13 cellular contexts compared by ENCODE assay signal in the genomic region with DNA sequence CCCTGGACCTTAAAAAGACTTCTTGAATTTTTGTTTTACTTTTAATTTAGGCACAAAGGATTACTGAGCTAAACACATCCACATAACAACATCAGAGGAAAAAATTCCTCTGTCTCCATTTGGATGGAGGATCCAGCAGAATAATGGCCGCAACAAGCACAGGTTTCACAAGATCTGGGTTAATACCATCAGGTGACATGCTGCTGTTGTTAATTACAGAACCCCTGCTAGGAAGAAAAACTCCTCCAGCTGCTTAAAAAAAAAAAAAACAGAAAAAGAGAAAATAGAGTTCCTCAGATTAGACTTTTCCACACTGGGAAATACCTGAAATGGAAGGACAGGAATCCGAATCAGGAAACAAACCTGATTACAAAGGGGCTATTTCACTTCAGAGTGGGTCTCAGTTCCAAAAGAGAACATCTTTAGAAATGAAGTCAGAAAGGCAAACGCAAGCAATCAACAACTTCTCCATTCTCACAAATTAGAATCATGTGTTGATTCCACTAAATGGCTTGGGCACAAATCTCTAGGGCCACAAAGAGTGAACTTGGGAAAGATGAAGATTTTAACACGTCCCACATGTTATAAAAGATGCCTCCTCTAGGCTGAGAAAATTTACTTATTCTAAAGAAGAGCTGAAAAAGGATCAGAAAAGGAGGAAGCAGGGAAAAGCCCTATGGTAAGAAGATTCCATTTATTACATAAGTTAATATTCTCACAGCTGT. TPM values are rescaled to one million over a fixed set of nuclear protein-coding genes. Genes with fewer than 3 reads are reported as not detected.
DNase-seq lines count a peak whose midpoint lies in the region; ATAC-seq and TF ChIP-seq lines count a peak whose summit lies in the region.
"Had no signal": no experiment of that assay in that cellular context is flagged by ENCODE, and none has a peak within 500 bp of the region (broad histone marks: within the 10 kb centered on the region; RNA-seq: fewer than 3 reads in every experiment).

No MANE protein-coding gene starts in this region.

- peaks cover 50% of the 10 kb centered on the region for H3K36me3 Mint-ChIP-seq in activated T-helper 17 cell treated with anti-CD3 and anti-CD28 coated beads, Interleukin-2, amount 50 U/mL, for 72 hours (ENCODE audit: low read depth)

- no peaks in the 10 kb centered on the region for H3K9me3 Mint-ChIP-seq in activated T-helper 17 cell treated with anti-CD3 and anti-CD28 coated beads, Interleukin-2, amount 50 U/mL, for 72 hours

- H3K27me3 Mint-ChIP-seq in activated T-helper 17 cell treated with anti-CD3 and anti-CD28 coated beads, Interleukin-2, amount 50 U/mL, for 72 hours = no peaks in the 10 kb centered on the region

- H3K27ac Mint-ChIP-seq in activated T-helper 17 cell treated with anti-CD3 and anti-CD28 coated beads, Interleukin-2, amount 50 U/mL, for 72 hours = peak overlapping the region; percentile 43

- H3K27ac ChIP-seq in GM23248 (peak overlapping the region; percentile 46), right atrium auricular region (peak overlapping the region; percentile 64 to 83), sigmoid colon (peak overlapping the region; percentile 56 to 93 (median 74)), foreskin keratinocyte (no peak overlapping the region)
- H3K27ac ChIP-seq: epithelial cell of prostate had no signal

- H2AFZ ChIP-seq in GM23248 = no peak overlapping the region

- H3F3A ChIP-seq in GM23248 (ENCODE audit: insufficient read depth) = peaks cover 28% of the 10 kb centered on the region; the same call in 1 of the 2 replicates

- H3K4me3 ChIP-seq in GM23248 (no peak overlapping the region), right atrium auricular region (no peak overlapping the region), sigmoid colon (no peak overlapping the region)

- TF ChIP-seq CTCF in right atrium auricular region (IDR thresholded peaks at IDR 0.05) = no peak
- TF ChIP-seq CTCF in sigmoid colon (IDR thresholded peaks at IDR 0.05) = no peak
- no peak for TF ChIP-seq CTCF in foreskin keratinocyte (conservative IDR thresholded peaks at IDR 0.05)

- DNase-seq in GM23248 (no peak), right atrium auricular region (ENCODE audit: low spot score) (no peak), sigmoid colon (no peak), NCI-H526 (lab: John Stamatoyannopoulos, UW) (no peak), foreskin keratinocyte (no peak), GM03348 (ENCODE audit: low spot score) (no peak), cerebellum (ENCODE audit: low spot score) (no peak)
- DNase-seq: activated T-cell treated with anti-CD3 and anti-CD28 coated beads, Interleukin-2, amount 50 U/mL, for 48 hours; DMS79 treated with DMSO at 0.1 percent for 48 hours; HCEC 1CT had no signal

- no peaks in the 10 kb centered on the region for H3K36me3 ChIP-seq in GM23248 (ENCODE audit: low read depth)
- no peaks in the 10 kb centered on the region for H3K36me3 ChIP-seq in right atrium auricular region
- no peaks in the 10 kb centered on the region for H3K36me3 ChIP-seq in sigmoid colon

- H3K4me3 Mint-ChIP-seq in activated T-helper 17 cell treated with anti-CD3 and anti-CD28 coated beads, Interleukin-2, amount 50 U/mL, for 72 hours = no peak overlapping the region

- no peak for TF ChIP-seq EP300 in sigmoid colon (IDR thresholded peaks at IDR 0.05)

- H3K4me1 ChIP-seq in GM23248 (ENCODE audit: insufficient read depth) (peaks cover 91% of the 10 kb centered on the region), right atrium auricular region (peaks cover 0 to 93% of the 10 kb centered on the region in 2 donors), sigmoid colon (peaks cover 0 to 99% (median 97%) of the 10 kb centered on the region in 4 donors), foreskin keratinocyte (no peaks in the 10 kb centered on the region)

- H3K9me2 ChIP-seq in GM23248 (ENCODE audit: insufficient read depth) = no peaks in the 10 kb centered on the region

- intact Hi-C loops in sigmoid colon (cut with DNase I) = no loop called here

- H4K20me1 ChIP-seq in GM23248 (ENCODE audit: insufficient read depth) = no peaks in the 10 kb centered on the region

- H3K27me3 ChIP-seq in GM23248 (replicated peaks; ENCODE audit: insufficient read depth) (no peaks in the 10 kb centered on the region), right atrium auricular region (no peaks in the 10 kb centered on the region), sigmoid colon (no peaks in the 10 kb centered on the region), foreskin keratinocyte (no peaks in the 10 kb centered on the region)

- in situ Hi-C loops in GM23248 (cut with MboI) = no loop called here

- peak overlapping the region; percentile 43 for H3K4me2 ChIP-seq in GM23248 (ENCODE audit: unreplicated experiment)

- peaks cover 17% of the 10 kb centered on the region for H3K4me1 Mint-ChIP-seq in activated T-helper 17 cell treated with anti-CD3 and anti-CD28 coated beads, Interleukin-2, amount 50 U/mL, for 72 hours

- H3K9me3 ChIP-seq in GM23248 (ENCODE audit: low read depth) (no peaks in the 10 kb centered on the region), right atrium auricular region (no peaks in the 10 kb centered on the region), sigmoid colon (no peaks in the 10 kb centered on the region)

- H3K9ac ChIP-seq in GM23248 = no peak overlapping the region

- 28 to 34% methylated on average over 4 of the region's 4 CpGs for WGBS in GM23248 (ENCODE audit: low coverage in 1 of 2, low lambda C conversion rate in 2 of 2, missing lambda C conversion rate in 2 of 2), 2 experiments
- 83 to 86% methylated on average over 4 of the region's 4 CpGs for WGBS in sigmoid colon, 2 donors

- no peak for ATAC-seq in activated T-helper 17 cell treated with anti-CD3 and anti-CD28 coated beads, Interleukin-2, amount 50 U/mL, for 72 hours (replicated peaks)
- no peak for ATAC-seq in foreskin keratinocyte
- ATAC-seq: activated CD4-positive, CD25-positive, alpha-beta regulatory T cell treated with anti-CD3 and anti-CD28 coated beads, Interleukin-2, amount 50 U/mL, for 24 hours had no signal

- H3K79me2 ChIP-seq in GM23248 (ENCODE audit: insufficient read depth) = peaks cover 87% of the 10 kb centered on the region

- TF ChIP-seq POLR2A in sigmoid colon (IDR thresholded peaks at IDR 0.05) = no peak

RNA-seq across cellular contexts. Expression of a gene that starts 44.0 kb away (rescaled TPM):
- 40.5 and 69.8 TPM in 2 replicates for total RNA-seq in GM23248 (2014; rRNA removed; shearing (Covaris generic))
- polyA plus RNA-seq in GM23248 (2016; fragmentation: Nextera tagmentation; extraction: Ambion mirVana) (64.1 and 66.0 TPM in 2 replicates), sigmoid colon (10 to 100 TPM; 33.0 to 38.9 (median 35.6) TPM), foreskin keratinocyte (13.2 and 16.4 TPM in 2 replicates)
- 10 to 100 TPM; 62.3 to 66.8 TPM for total RNA-seq in activated T-helper 17 cell treated with anti-CD3 and anti-CD28 coated beads, Interleukin-2, amount 50 U/mL, for 72 hours
- total RNA-seq in right atrium auricular region (10 to 100 TPM; 40.9 to 71.8 TPM), sigmoid colon (100 to 1,000 TPM; 226 to 332 (median 280) TPM), foreskin keratinocyte (26.4 and 27.0 TPM in 2 replicates), cerebellum (80.2 TPM)

RNA-seq across cellular contexts. Expression of a gene that starts 58.3 kb away (rescaled TPM):
- total RNA-seq in GM23248 (2014; rRNA removed; shearing (Covaris generic)) = 0.76 and 1.4 TPM in 2 replicates
- polyA plus RNA-seq in GM23248 (2016; fragmentation: Nextera tagmentation; extraction: Ambion mirVana) (0.30 TPM in 2 replicates), sigmoid colon (1 to 10 TPM in 2 of 3 donors, under 1 TPM in 1; 0.23 to 2.4 (median 2.1) TPM), foreskin keratinocyte (1.4 and 2.2 TPM in 2 replicates)
- total RNA-seq in activated T-helper 17 cell treated with anti-CD3 and anti-CD28 coated beads, Interleukin-2, amount 50 U/mL, for 72 hours = not detected
- total RNA-seq in right atrium auricular region (1 to 10 TPM; 3.4 to 8.8 TPM), sigmoid colon (10 to 100 TPM; 20.2 to 32.6 (median 21.9) TPM), foreskin keratinocyte (1.1 and 2.0 TPM in 2 replicates), cerebellum (4.6 TPM)
